19 cellular contexts compared by ENCODE assay signal in the genomic region with DNA sequence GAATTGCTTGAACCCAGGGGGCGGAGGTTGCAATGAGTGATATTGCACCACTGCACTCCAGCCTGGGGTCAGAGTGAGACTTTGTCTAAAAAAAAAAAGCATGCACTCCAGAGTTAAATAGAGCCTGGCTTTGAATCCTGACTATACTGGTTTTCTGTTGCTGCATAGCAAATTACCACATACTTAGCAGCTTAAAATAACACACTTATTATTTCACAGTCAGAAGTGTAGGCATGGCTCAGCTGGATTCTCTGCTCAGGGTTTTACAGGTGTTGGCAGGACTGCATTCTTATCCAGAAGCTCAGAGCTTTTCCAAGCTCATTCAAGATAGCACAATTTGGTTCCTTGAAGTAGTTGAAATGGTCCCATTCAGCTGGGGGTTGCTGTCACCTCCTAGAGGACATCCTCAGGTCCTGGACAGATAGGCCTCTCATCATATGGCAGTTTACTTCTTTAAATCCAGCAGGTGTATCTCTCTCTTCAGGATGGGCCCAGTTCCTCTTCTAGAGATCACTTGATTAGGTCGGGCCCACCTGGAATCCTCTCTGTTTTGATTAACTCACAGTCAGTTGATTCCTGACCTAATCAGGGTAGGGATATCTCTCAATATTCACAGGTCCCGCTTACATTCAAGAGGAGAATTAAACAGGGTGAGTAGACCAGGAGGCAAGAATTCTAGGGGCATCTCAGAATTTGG. TPM values are rescaled to one million over a fixed set of nuclear protein-coding genes. Genes with fewer than 3 reads are reported as not detected.
A peak's percentile ranks its signal among the peaks of the same experiment; 100 is the strongest.
DNase-seq lines count a peak whose midpoint lies in the region; ATAC-seq, FAIRE-seq and TF ChIP-seq lines count a peak whose summit lies in the region.
"Had no signal": no experiment of that assay in that cellular context is flagged by ENCODE, and none has a peak within 500 bp of the region (broad histone marks: within the 10 kb centered on the region; RNA-seq: fewer than 3 reads in every experiment).

No MANE protein-coding gene starts in this region.

- no peak for TF ChIP-seq EP300 in gastroesophageal sphincter (IDR thresholded peaks at IDR 0.05)

- H3K9me3 Mint-ChIP-seq in activated naive CD4-positive, alpha-beta T cell treated with anti-CD3 and anti-CD28 coated beads, Interleukin-2, amount 50 U/mL, for 24 hours: no peaks in the 10 kb centered on the region
- no peaks in the 10 kb centered on the region for H3K9me3 Mint-ChIP-seq in activated CD4-positive, alpha-beta memory T cell treated with anti-CD3 and anti-CD28 coated beads, Interleukin-2, amount 10 ng/mL, durations not matched to agents 7 days and 5 days

- H3K27me3 Mint-ChIP-seq in activated naive CD4-positive, alpha-beta T cell treated with anti-CD3 and anti-CD28 coated beads, Interleukin-2, amount 50 U/mL, for 24 hours: no peaks in the 10 kb centered on the region
- H3K27me3 Mint-ChIP-seq in activated CD4-positive, alpha-beta memory T cell treated with anti-CD3 and anti-CD28 coated beads, Interleukin-2, amount 10 ng/mL, durations not matched to agents 7 days and 5 days: no peaks in the 10 kb centered on the region

- POLR2A ChIA-PET in activated CD4-positive, alpha-beta memory T cell treated with anti-CD3 and anti-CD28 coated beads, Interleukin-2, amount 10 ng/mL, durations not matched to agents 7 days and 5 days (lab: Charles Lee): interaction anchor here (1.6 to 3.0 kb wide), 2 partner anchors 23 to 26 kb away, joined by 7 to 69 read pairs; a partner anchor contains a TSS

- DNase-seq in activated naive CD4-positive, alpha-beta T cell treated with anti-CD3 and anti-CD28 coated beads, Interleukin-2, amount 50 U/mL, for 16 hours: no peak
- no peak for DNase-seq in activated CD4-positive, alpha-beta memory T cell treated with anti-CD3 and anti-CD28 coated beads, Interleukin-2, amount 10 ng/mL, durations not matched to agents 7 days and 5 days
- DNase-seq in vagina (ENCODE audit: extremely low spot score in 2 of 2) (no peak), HTR-8/SVneo (ENCODE audit: insufficient read length, low spot score) (no peak), NCI-H510A (lab: John Stamatoyannopoulos, UW) (no peak), NCI-H1417 (lab: John Stamatoyannopoulos, UW) (no peak)
- DNase-seq: activated CD8-positive, alpha-beta memory T cell treated with anti-CD3 and anti-CD28 coated beads for 24 hours; activated effector memory CD4-positive, alpha-beta T cell treated with anti-CD3 and anti-CD28 coated beads, Interleukin-2, amount 50 U/mL, for 16 hours; DMS 273 treated with DMSO at 0.1 percent for 48 hours; GF-D8; NCI-H1930; stimulated activated CD4-positive, alpha-beta T cell treated with anti-CD3 and anti-CD28 coated beads, Interleukin-4, amount 100 ng/mL, for 4 hours; stimulated activated CD8-positive, alpha-beta memory T cell treated with anti-CD3 and anti-CD28 coated beads, Interleukin-4, amount 100 ng/mL, for 48 hours; testis had no signal

- peak overlapping the region; percentile 98 for H3K27ac Mint-ChIP-seq in activated naive CD4-positive, alpha-beta T cell treated with anti-CD3 and anti-CD28 coated beads, Interleukin-2, amount 50 U/mL, for 24 hours
- peak overlapping the region; percentile 93 for H3K27ac Mint-ChIP-seq in activated CD4-positive, alpha-beta memory T cell treated with anti-CD3 and anti-CD28 coated beads, Interleukin-2, amount 10 ng/mL, durations not matched to agents 7 days and 5 days

- H3K9me3 ChIP-seq in gastroesophageal sphincter: no peaks in the 10 kb centered on the region
- H3K9me3 ChIP-seq in vagina: no peaks in the 10 kb centered on the region
- H3K9me3 ChIP-seq: testis had no signal

- H3K27ac ChIP-seq in gastroesophageal sphincter: peak overlapping the region; percentile 43 to 79 (median 68)
- peak overlapping the region; percentile 79 for H3K27ac ChIP-seq in vagina
- H3K27ac ChIP-seq: testis had no signal

- peaks cover 1% of the 10 kb centered on the region for H3K36me3 Mint-ChIP-seq in activated naive CD4-positive, alpha-beta T cell treated with anti-CD3 and anti-CD28 coated beads, Interleukin-2, amount 50 U/mL, for 24 hours
- H3K36me3 Mint-ChIP-seq in activated CD4-positive, alpha-beta memory T cell treated with anti-CD3 and anti-CD28 coated beads, Interleukin-2, amount 10 ng/mL, durations not matched to agents 7 days and 5 days (ENCODE audit: low read depth): peaks cover 13% of the 10 kb centered on the region

- H3K4me1 Mint-ChIP-seq in activated naive CD4-positive, alpha-beta T cell treated with anti-CD3 and anti-CD28 coated beads, Interleukin-2, amount 50 U/mL, for 24 hours: peaks cover 90% of the 10 kb centered on the region
- peaks cover 85% of the 10 kb centered on the region for H3K4me1 Mint-ChIP-seq in activated CD4-positive, alpha-beta memory T cell treated with anti-CD3 and anti-CD28 coated beads, Interleukin-2, amount 10 ng/mL, durations not matched to agents 7 days and 5 days

- ATAC-seq in gastroesophageal sphincter: no peak
- ATAC-seq: left lobe of liver had no signal

- H3K36me3 ChIP-seq in gastroesophageal sphincter (no peaks in the 10 kb centered on the region), vagina (no peaks in the 10 kb centered on the region)

- peaks cover 0 to 80% (median 11%) of the 10 kb centered on the region in 3 donors for H3K4me1 ChIP-seq in gastroesophageal sphincter
- H3K4me1 ChIP-seq in vagina: peaks cover 37% of the 10 kb centered on the region
- H3K4me1 ChIP-seq: testis had no signal

- intact Hi-C loops in vagina (cut with DNase I): no loop called here

- no peak for FAIRE-seq in HTR-8/SVneo (lab: Jason Lieb, UNC)
- FAIRE-seq: frontal cortex, GM12891 had no signal

- H3K4me3 Mint-ChIP-seq in activated naive CD4-positive, alpha-beta T cell treated with anti-CD3 and anti-CD28 coated beads, Interleukin-2, amount 50 U/mL, for 24 hours: no peak overlapping the region
- no peak overlapping the region for H3K4me3 Mint-ChIP-seq in activated CD4-positive, alpha-beta memory T cell treated with anti-CD3 and anti-CD28 coated beads, Interleukin-2, amount 10 ng/mL, durations not matched to agents 7 days and 5 days

- TF ChIP-seq POLR2A in gastroesophageal sphincter (IDR thresholded peaks at IDR 0.05) (no peak), vagina (IDR thresholded peaks at IDR 0.05) (no peak)

- TF ChIP-seq CTCF in gastroesophageal sphincter (IDR thresholded peaks at IDR 0.05): no peak
- no peak for TF ChIP-seq CTCF in vagina (IDR thresholded peaks at IDR 0.05)

- H3K27me3 ChIP-seq in gastroesophageal sphincter (no peaks in the 10 kb centered on the region), vagina (no peaks in the 10 kb centered on the region)
- H3K27me3 ChIP-seq: testis had no signal

- CTCF ChIA-PET in activated CD4-positive, alpha-beta memory T cell treated with anti-CD3 and anti-CD28 coated beads, Interleukin-2, amount 10 ng/mL, durations not matched to agents 7 days and 5 days (lab: Charles Lee): interaction anchor here (1.0 kb wide), 1 partner anchor 10 kb away, joined by 6 read pairs; no protein-coding TSS in a partner anchor

- H3K4me3 ChIP-seq in gastroesophageal sphincter: no peak overlapping the region
- H3K4me3 ChIP-seq in vagina: no peak overlapping the region
- H3K4me3 ChIP-seq: testis had no signal

- WGBS in gastroesophageal sphincter (ENCODE audit: low coverage in 1 of 2), 2 donors: 100% methylated on average over 1 of the region's 3 CpGs; no CpG with 5 or more reads in 1 of the 2 donors

RNA-seq across cellular contexts. Expression of a gene that starts 26.8 kb away (rescaled TPM):
- 10 to 100 TPM; 79.0 to 82.9 TPM for total RNA-seq in activated CD4-positive, alpha-beta memory T cell treated with anti-CD3 and anti-CD28 coated beads, Interleukin-2, amount 10 ng/mL, durations not matched to agents 7 days and 5 days
- total RNA-seq in gastroesophageal sphincter (100 to 1,000 TPM in 1 of 4 donors, 10 to 100 TPM in 3; 61.9 to 139 (median 80.1) TPM), vagina (20.6 TPM)
